ENCODE assay signal across 22 cellular contexts in genomic region chr2:229467783-229468182, GRCh38.
DNase-seq lines count a peak whose midpoint lies in the region; TF ChIP-seq lines count a peak whose summit lies in the region.
"Had no signal": no experiment of that assay in that cellular context is flagged by ENCODE, and none has a peak within 500 bp of the region (broad histone marks: within the 10 kb centered on the region; RNA-seq: fewer than 3 reads in every experiment).

No MANE protein-coding gene starts in this region.

- no peak for DNase-seq in hepatocyte (ENCODE audit: low spot score)
- no peak for DNase-seq in osteoblast (ENCODE audit: insufficient read length, low spot score, missing footprints)
- no peak for DNase-seq in GM13976 (ENCODE audit: low spot score)
- DNase-seq in HPDE6-E6E7 (ENCODE audit: extremely low spot score) = no peak
- DNase-seq in ascending aorta (ENCODE audit: low spot score in 2 of 2) = no peak
- DNase-seq: 8988T; ACHN; BE2C; C1 segment of cervical spinal cord; CD4-positive, alpha-beta memory T cell; CD4-positive, CD25-positive, alpha-beta regulatory T cell; CD8-positive, alpha-beta memory T cell; COR-L47; DMS 273 treated with DMSO at 0.1 percent for 48 hours; DMS153; DMS53; DMS79; DND-41; EL; GDM1 had no signal

- H3K79me2 ChIP-seq in hepatocyte = no peaks in the 10 kb centered on the region
- no peaks in the 10 kb centered on the region for H3K79me2 ChIP-seq in osteoblast (ENCODE audit: insufficient read depth, low read length)

- no peak for TF ChIP-seq CTCF in hepatocyte (IDR thresholded peaks at IDR 0.05; ENCODE audit: poor library complexity)
- TF ChIP-seq CTCF in osteoblast (IDR thresholded peaks at IDR 0.05; ENCODE audit: extremely low read depth, low read depth, low read length) = no peak
- TF ChIP-seq CTCF in GM13976 (IDR thresholded peaks at IDR 0.05; ENCODE audit: borderline replicate concordance, control extremely low read depth, extremely low read depth, insufficient read depth, missing control alignments) = no peak
- no peak for TF ChIP-seq CTCF in ascending aorta (IDR thresholded peaks at IDR 0.05)

- no peaks in the 10 kb centered on the region for H3K9me3 ChIP-seq in hepatocyte (ENCODE audit: low read depth)
- H3K9me3 ChIP-seq in osteoblast (ENCODE audit: low read depth, low read length) = no peaks in the 10 kb centered on the region
- no peaks in the 10 kb centered on the region for H3K9me3 ChIP-seq in ascending aorta
- H3K9me3 ChIP-seq: BE2C, BLaER1 had no signal

- H3K4me2 ChIP-seq in hepatocyte (peak overlapping the region; percentile 24), osteoblast (ENCODE audit: insufficient read depth, low read length) (no peak overlapping the region)
- H3K4me2 ChIP-seq: BLaER1 had no signal

- no peaks in the 10 kb centered on the region for H3K9me2 ChIP-seq in hepatocyte (replicated peaks; ENCODE audit: insufficient read depth)

- 68% methylated on average over 7 of the region's 7 CpGs for WGBS in hepatocyte (ENCODE audit: low lambda C conversion rate, missing lambda C conversion rate)

- intact Hi-C loops in ascending aorta (cut with DNase I) = no loop called here

- H2AFZ ChIP-seq in hepatocyte (no peak overlapping the region), osteoblast (ENCODE audit: low read length) (peak overlapping the region; percentile 15)

- H4K20me1 ChIP-seq in hepatocyte (ENCODE audit: insufficient read depth, poor library complexity, severe bottlenecking) (no peaks in the 10 kb centered on the region), osteoblast (ENCODE audit: insufficient read depth, low read length) (no peaks in the 10 kb centered on the region)
- H4K20me1 ChIP-seq: BLaER1 had no signal

- H3K36me3 ChIP-seq in hepatocyte (replicated peaks; ENCODE audit: insufficient read depth, low read depth) = no peaks in the 10 kb centered on the region
- no peaks in the 10 kb centered on the region for H3K36me3 ChIP-seq in osteoblast (ENCODE audit: insufficient read depth, low read length)
- no peaks in the 10 kb centered on the region for H3K36me3 ChIP-seq in ascending aorta
- H3K36me3 ChIP-seq: BE2C, BLaER1 had no signal

- in situ Hi-C loops in GM13976 (cut with MboI; ENCODE audit: low sequenced_read_pairs, unreplicated experiment) = no loop called here

- H3K4me3 ChIP-seq in hepatocyte = no peak overlapping the region
- no peak overlapping the region for H3K4me3 ChIP-seq in osteoblast (ENCODE audit: insufficient read depth, low read length)
- no peak overlapping the region for H3K4me3 ChIP-seq in ascending aorta
- H3K4me3 ChIP-seq: BLaER1, GM12878 had no signal

- H3K27ac ChIP-seq in hepatocyte = no peak overlapping the region
- H3K27ac ChIP-seq in osteoblast (ENCODE audit: low read depth, low read length) = no peak overlapping the region
- H3K27ac ChIP-seq in ascending aorta = no peak overlapping the region
- H3K27ac ChIP-seq: BLaER1 had no signal

- no peaks in the 10 kb centered on the region for H3K27me3 ChIP-seq in hepatocyte
- H3K27me3 ChIP-seq in osteoblast (ENCODE audit: insufficient read depth, low read length) = no peaks in the 10 kb centered on the region
- no peaks in the 10 kb centered on the region for H3K27me3 ChIP-seq in ascending aorta
- H3K27me3 ChIP-seq: BE2C, BLaER1 had no signal

- no peaks in the 10 kb centered on the region for H3K4me1 ChIP-seq in hepatocyte (ENCODE audit: insufficient read depth)
- H3K4me1 ChIP-seq in osteoblast (ENCODE audit: insufficient read depth, low read length) = no peaks in the 10 kb centered on the region
- no peaks in the 10 kb centered on the region for H3K4me1 ChIP-seq in ascending aorta
- H3K4me1 ChIP-seq: BE2C, BLaER1 had no signal
